29 cellular contexts compared by ENCODE assay signal in genomic region chr6:65000815-65001214, GRCh38.
"Had no signal": no experiment of that assay in that cellular context is flagged by ENCODE, and none has a peak within 500 bp of the region (broad histone marks: within the 10 kb centered on the region; RNA-seq: fewer than 3 reads in every experiment).

No MANE protein-coding gene starts in this region.

- H3K27me3 Mint-ChIP-seq: dendritic cell treated with granulocyte-macrophage colony-stimulating factor and Interleukin-4, amounts not matched to agents 40 ng/mL and 50 ng/mL, for 4 days; effector memory CD8-positive, alpha-beta T cell had no signal

- ATAC-seq: effector memory CD8-positive, alpha-beta T cell; esophagus mucosa; foreskin keratinocyte; gastrocnemius medialis; gastroesophageal sphincter; heart left ventricle; heart right ventricle had no signal

- H3K27ac ChIP-seq: colonic mucosa, coronary artery, dorsolateral prefrontal cortex, epithelial cell of prostate, esophagus muscularis mucosa, esophagus squamous epithelium, foreskin keratinocyte, gastrocnemius medialis, gastroesophageal sphincter, heart left ventricle, heart right ventricle had no signal

- DNase-seq: colonic mucosa; cortex of kidney; dermis blood vessel endothelial cell; dorsolateral prefrontal cortex; effector CD4-positive, alpha-beta T cell; effector CD8-positive, alpha-beta T cell; effector memory CD4-positive, alpha-beta T cell; effector memory CD8-positive, alpha-beta T cell; endodermal cell; erythroblast; esophagus squamous epithelium; foreskin fibroblast; foreskin keratinocyte; foreskin melanocyte; gastrocnemius medialis; glutamatergic neuron; head of caudate nucleus; heart right ventricle had no signal

- H3K4me1 ChIP-seq: colonic mucosa, esophagus muscularis mucosa, esophagus squamous epithelium, foreskin keratinocyte, gastrocnemius medialis, gastroesophageal sphincter, heart left ventricle, heart right ventricle had no signal

- H3K27ac Mint-ChIP-seq: dendritic cell treated with granulocyte-macrophage colony-stimulating factor and Interleukin-4, amounts not matched to agents 40 ng/mL and 50 ng/mL, for 4 days; effector memory CD8-positive, alpha-beta T cell; endodermal cell had no signal

- FAIRE-seq: colon, endometrium, endothelial cell of umbilical vein, frontal cortex had no signal

- H3K9me3 ChIP-seq: colonic mucosa, esophagus muscularis mucosa, esophagus squamous epithelium, gastrocnemius medialis, gastroesophageal sphincter, heart left ventricle had no signal

- H3K4me3 ChIP-seq: colonic mucosa, coronary artery, dorsolateral prefrontal cortex, esophagus muscularis mucosa, esophagus squamous epithelium, gastrocnemius medialis, gastroesophageal sphincter, heart left ventricle, heart right ventricle had no signal

- H3K27me3 ChIP-seq: colonic mucosa, dorsolateral prefrontal cortex, esophagus muscularis mucosa, esophagus squamous epithelium, foreskin keratinocyte, gastrocnemius medialis, gastroesophageal sphincter, heart left ventricle, heart right ventricle had no signal

- H3K4me3 Mint-ChIP-seq: dendritic cell treated with granulocyte-macrophage colony-stimulating factor and Interleukin-4, amounts not matched to agents 40 ng/mL and 50 ng/mL, for 4 days; effector memory CD8-positive, alpha-beta T cell; endodermal cell had no signal

- H3K36me3 ChIP-seq: colonic mucosa, esophagus muscularis mucosa, esophagus squamous epithelium, gastrocnemius medialis, gastroesophageal sphincter, heart left ventricle, heart right ventricle had no signal
